ENCODE assay signal across 14 cellular contexts in the genomic region with DNA sequence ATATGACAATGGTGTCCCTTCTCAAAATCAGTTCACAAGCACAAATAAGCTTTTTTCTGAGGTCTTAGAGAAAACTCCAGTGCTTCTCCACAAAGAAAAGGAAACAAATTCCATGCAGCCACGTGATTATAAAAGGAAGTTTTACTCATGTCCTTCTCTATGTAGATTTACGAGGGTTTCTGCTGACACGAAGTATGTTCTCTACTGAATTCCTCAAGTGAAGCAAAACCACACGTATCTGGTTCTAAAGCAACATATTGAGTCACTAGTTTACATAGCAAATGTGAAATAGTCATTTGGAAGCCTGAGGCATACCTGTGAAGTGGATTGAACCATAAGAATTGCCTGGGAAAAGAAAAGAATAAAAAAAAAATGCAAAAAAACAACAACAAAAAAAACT. TPM values are rescaled to one million over a fixed set of nuclear protein-coding genes. Genes with fewer than 3 reads are reported as not detected.
DNase-seq lines count a peak whose midpoint lies in the region; ATAC-seq, FAIRE-seq and TF ChIP-seq lines count a peak whose summit lies in the region.
"Had no signal": no experiment of that assay in that cellular context is flagged by ENCODE, and none has a peak within 500 bp of the region (broad histone marks: within the 10 kb centered on the region; RNA-seq: fewer than 3 reads in every experiment).

No MANE protein-coding gene starts in this region.

- 0 out of 2 replicates have a peak overlapping the region, but pooled peaks have one; percentile 15 for H3K27ac ChIP-seq in ACC112 (ENCODE audit: low read depth, low read length)
- H3K27ac ChIP-seq in HCT116 (ENCODE audit: low read depth, low read length): no peak overlapping the region
- H3K27ac ChIP-seq in GM12878 (ENCODE audit: control insufficient read depth, insufficient read depth): no peak overlapping the region
- H3K27ac ChIP-seq: BLaER1 treated with 17β-estradiol and CSF1 and Interleukin-3, amounts not matched to agents 10 nM and 100 nM had no signal

- POLR2A ChIA-PET in HCT116 (lab: Charles Lee): interaction anchor here (0.7 to 1.2 kb wide), 2 partner anchors 32 to 34 kb away, joined by 3 read pairs; partner anchors contain the start of gene BMP4
- POLR2A ChIA-PET in GM12878 (lab: Charles Lee): no interaction called here

- CTCF ChIA-PET in HCT116 (lab: Charles Lee) (no interaction called here), GM12878 (lab: Yijun Ruan, JAX) (no interaction called here)

- intact Hi-C loops in HCT116 (cut with micrococcal nuclease): no loop called here
- intact Hi-C loops in GM12878 (cut with micrococcal nuclease; ENCODE audit: unreplicated experiment): no loop called here
- intact Hi-C loops in cardiac septum (cut with DNase I): no loop called here

- H3K27me3 ChIP-seq in ACC112 (ENCODE audit: insufficient read depth, low read length) (no peaks in the 10 kb centered on the region), HCT116 (ENCODE audit: insufficient read depth, low read length) (no peaks in the 10 kb centered on the region), GM12878 (replicated peaks in 1 of 2; ENCODE audit: control insufficient read depth in 2 of 2, insufficient read depth in 2 of 2, low read length in 1 of 2) (peaks cover 1 to 3% of the 10 kb centered on the region in 2 experiments; a peak in 1 of 4 replicates)
- H3K27me3 ChIP-seq: BLaER1 treated with 17β-estradiol and CSF1 and Interleukin-3, amounts not matched to agents 10 nM and 100 nM had no signal

- H3K4me2 ChIP-seq in HCT116 (ENCODE audit: low read length): peak overlapping the region; percentile 10
- H3K4me2 ChIP-seq in GM12878 (ENCODE audit: control insufficient read depth, insufficient read depth): no peak overlapping the region

- H3K36me3 ChIP-seq in ACC112 (ENCODE audit: insufficient read depth, low read length): no peaks in the 10 kb centered on the region
- no peaks in the 10 kb centered on the region for H3K36me3 ChIP-seq in HCT116 (ENCODE audit: control insufficient read depth in 1 of 2, insufficient read depth in 2 of 2, low read length in 2 of 2)
- H3K36me3 ChIP-seq in GM12878 (ENCODE audit: control insufficient read depth in 2 of 2, insufficient read depth in 2 of 2, low read length in 1 of 2): no peaks in the 10 kb centered on the region
- H3K36me3 ChIP-seq: BLaER1 treated with 17β-estradiol and CSF1 and Interleukin-3, amounts not matched to agents 10 nM and 100 nM had no signal

- H3K79me2 ChIP-seq in ACC112 (ENCODE audit: control insufficient read depth, insufficient read depth, low read length, unreplicated experiment): no peaks in the 10 kb centered on the region
- no peaks in the 10 kb centered on the region for H3K79me2 ChIP-seq in HCT116 (ENCODE audit: insufficient read depth, low read length)
- no peaks in the 10 kb centered on the region for H3K79me2 ChIP-seq in GM12878 (ENCODE audit: control insufficient read depth, insufficient read depth, low read length)

- H3K9me3 ChIP-seq in HCT116 (ENCODE audit: control insufficient read depth in 1 of 2, insufficient read depth in 1 of 2, low read depth in 1 of 2, low read length in 2 of 2): no peaks in the 10 kb centered on the region
- H3K9me3 ChIP-seq in GM12878 (replicated peaks; ENCODE audit: control insufficient read depth, insufficient read depth, low read length): no peaks in the 10 kb centered on the region
- H3K9me3 ChIP-seq: BLaER1 treated with 17β-estradiol and CSF1 and Interleukin-3, amounts not matched to agents 10 nM and 100 nM had no signal

- WGBS in GM12878 (ENCODE audit: insufficient coverage, insufficient replicate concordance, low lambda C conversion rate, missing lambda C conversion rate): 0% methylated on average over 4 of the region's 4 CpGs

- H2AFZ ChIP-seq in ACC112 (ENCODE audit: low read length, unreplicated experiment): peak overlapping the region; percentile 15
- peak overlapping the region; percentile 3 for H2AFZ ChIP-seq in HCT116 (ENCODE audit: low read depth, low read length, poor library complexity, severe bottlenecking)
- H2AFZ ChIP-seq in GM12878 (ENCODE audit: control insufficient read depth, low read depth, low read length): 0 out of 2 replicates have a peak overlapping the region, but pooled peaks have one; percentile 12

- H3K4me1 ChIP-seq in ACC112 (ENCODE audit: control insufficient read depth, insufficient read depth, low read length, unreplicated experiment) (peaks cover 24% of the 10 kb centered on the region), HCT116 (ENCODE audit: control insufficient read depth in 1 of 2, insufficient read depth in 2 of 2, low read length in 2 of 2) (peaks cover 11 to 18% of the 10 kb centered on the region in 2 experiments; a peak in 3 of 4 replicates), GM12878 (ENCODE audit: control insufficient read depth, insufficient read depth, low read length) (0 out of 2 replicates have a peak, but pooled peaks cover 3% of the 10 kb centered on the region)

- no peak for TF ChIP-seq EP300 in GM12878 (IDR thresholded peaks at IDR 0.05; ENCODE audit: borderline replicate concordance in 1 of 2, control insufficient read depth in 1 of 2, low read depth in 2 of 2, low read length in 2 of 2)

- FAIRE-seq in GM12878 (lab: Jason Lieb, UNC): no peak

- no peaks in the 10 kb centered on the region for H3K9me2 ChIP-seq in HCT116 (ENCODE audit: insufficient read depth)

- in situ Hi-C loops in GM12878 (cut with MboI): no loop called here

- H3K4me3 ChIP-seq in ACC112 (ENCODE audit: low read depth, low read length) (peak overlapping the region; percentile 46), HCT116 (replicated peaks in 1 of 2; ENCODE audit: low read depth in 1 of 2, low read length in 2 of 2) (no peak overlapping the region), GM12878 (no peak overlapping the region)
- H3K4me3 ChIP-seq: BLaER1 treated with 17β-estradiol and CSF1 and Interleukin-3, amounts not matched to agents 10 nM and 100 nM had no signal

- BruUV-seq in HCT116 (replicated peaks; lab: Mats Ljungman, UMichigan) (no TSS peak), GM12878 (replicated peaks; lab: Mats Ljungman, UMichigan) (no TSS peak)

- peak; percentile 10 for DNase-seq in HCT116 (ENCODE audit: low read depth, low spot score)
- no peak for DNase-seq in GM12878 (ENCODE audit: low read depth, low spot score)
- DNase-seq in kidney tubule cell (ENCODE audit: low spot score): peak; percentile 95
- DNase-seq in NCI-H2081 (lab: John Stamatoyannopoulos, UW): no peak
- DNase-seq in cardiac septum (ENCODE audit: low spot score): no peak
- DNase-seq in mesenteric fat pad (ENCODE audit: low spot score): no peak
- DNase-seq in GM19240 (ENCODE audit: insufficient read length, low spot score): no peak
- DNase-seq: NCI-H524 treated with DMSO at 0.1 percent for 48 hours; stimulated activated naive B cell treated with anti-CD40 and anti-IgM and Interleukin-4, amounts not matched to agents 10 μg/mL and 1 μg/mL and 100 μg/mL, for 72 hours; T-helper 1 cell had no signal

- RAD21 ChIA-PET in HCT116 (lab: Charles Lee; ENCODE audit: low non-redundant PET in 1 of 2, low total read pairs in 2 of 2, uncharacterized antibody in 2 of 2, unreplicated experiment in 2 of 2) (no interaction called here), GM12878 (lab: Charles Lee; ENCODE audit: unreplicated experiment) (no interaction called here)

- H4K20me1 ChIP-seq in HCT116 (ENCODE audit: insufficient read depth) (no peaks in the 10 kb centered on the region), GM12878 (ENCODE audit: control insufficient read depth, insufficient read depth) (no peaks in the 10 kb centered on the region)
- H4K20me1 ChIP-seq: BLaER1 treated with 17β-estradiol and CSF1 and Interleukin-3, amounts not matched to agents 10 nM and 100 nM had no signal

- no peak overlapping the region for H3K9ac ChIP-seq in HCT116 (ENCODE audit: low read length)
- no peak overlapping the region for H3K9ac ChIP-seq in GM12878 (ENCODE audit: control insufficient read depth, insufficient read depth, low read length)
- H3K9ac ChIP-seq: BLaER1 treated with 17β-estradiol and CSF1 and Interleukin-3, amounts not matched to agents 10 nM and 100 nM had no signal

- TF ChIP-seq RAD21 in HCT116 (IDR thresholded peaks at IDR 0.05; ENCODE audit: low read depth) (no peak), GM12878 (IDR thresholded peaks at IDR 0.05; ENCODE audit: insufficient read depth, low read depth, low read length) (no peak)

- TF ChIP-seq POLR2A in HCT116 (IDR thresholded peaks at IDR 0.05; ENCODE audit: borderline replicate concordance, extremely low read depth, insufficient read depth, insufficient read length): no peak
- no peak for TF ChIP-seq POLR2A in GM12878 (IDR thresholded peaks at IDR 0.05; ENCODE audit: low read depth, low read length)

- SMC1A ChIA-PET in GM12878 (lab: Charles Lee; ENCODE audit: uncharacterized antibody, unreplicated experiment): no interaction called here

- TF ChIP-seq CTCF in HCT116 (IDR thresholded peaks at IDR 0.05 in 2 of 3, conservative IDR thresholded peaks at IDR 0.05 in 1 of 3; ENCODE audit: borderline replicate concordance in 1 of 3, insufficient read depth in 1 of 3, low read depth in 2 of 3, low read length in 2 of 3) (no peak), GM12878 (IDR thresholded peaks at IDR 0.05 in 2 of 3, conservative IDR thresholded peaks at IDR 0.05 in 1 of 3; ENCODE audit: control insufficient read depth in 2 of 3, extremely low read depth in 1 of 3, insufficient read depth in 1 of 3, low read depth in 3 of 3, low read length in 3 of 3) (no peak)

- no peak for ATAC-seq in HCT116
- ATAC-seq in GM12878: no peak
- ATAC-seq: stimulated activated naive B cell treated with anti-CD40 and anti-IgM and Interleukin-4, amounts not matched to agents 10 μg/mL and 1 μg/mL and 100 μg/mL, for 72 hours had no signal

TF ChIP-seq in GM12878, 131 proteins besides CTCF, POLR2A, EP300 and RAD21 (continues in another document):
- peak; percentile 58 for TF ChIP-seq RUNX3 (IDR thresholded peaks at IDR 0.05; ENCODE audit: low read length)

RNA-seq across cellular contexts. Expression of gene BMP4, which starts 31.9 kb away (rescaled TPM):
- total RNA-seq in HCT116 (2021; ENCODE audit: unreplicated experiment) (145 TPM), GM12878 (2014; rRNA removed) (0.49 and 1.4 TPM in 2 replicates), GM12878 (2014; rRNA removed; fragmentation: Illumina TruSeq; extraction: Trizol) (0.22 and 0.32 TPM in 2 replicates), GM12878 (2021) (0.46 and 0.85 TPM in 2 replicates), cardiac septum (6.9 TPM), mesenteric fat pad (6.5 TPM)
- polyA plus RNA-seq in HCT116 (2012): 45.0 and 47.6 TPM in 2 replicates
- not detected in 2 replicates for total RNA-seq in GM12878 (2013; cell fraction: nucleolus; rRNA removed)
- polyA plus RNA-seq in GM12878 (2011; ENCODE audit: low read depth): 7.5 TPM
- polyA plus RNA-seq in GM12878 (2011; rRNA removed) (not detected in 2 replicates), GM12878 (2014; fragmentation: Illumina TruSeq; extraction: Trizol) (0.21 and 0.60 TPM in 2 replicates), GM12878 (2014; fragmentation: Nextera tagmentation; extraction: Ambion mirVana) (under 1 TPM; 0.11 to 0.31 TPM), GM12878 (2014; rRNA removed) (0.23 and 1.2 TPM in 2 replicates), GM12878 (2016; fragmentation: Nextera tagmentation; extraction: Ambion mirVana) (1 to 10 TPM; 1.3 to 1.8 TPM)
- polyA plus RNA-seq in GM12878 (2011; cell fraction: cytosol; rRNA removed): not detected in 2 replicates
- not detected in 2 replicates for polyA plus RNA-seq in GM12878 (2011; cell fraction: nucleus; rRNA removed)
- polyA plus RNA-seq in GM12878 (2012): 14.6 and 21.4 TPM in 2 replicates
- polyA minus RNA-seq in GM12878 (2011; rRNA and poly(A)+ RNA removed): not detected in 2 replicates
- polyA minus RNA-seq in GM12878 (2011; cell fraction: cytosol; rRNA and poly(A)+ RNA removed): not detected in 2 replicates
- not detected in 2 replicates for polyA minus RNA-seq in GM12878 (2011; cell fraction: nucleus; rRNA and poly(A)+ RNA removed)
- total RNA-seq: activated CD8-positive, alpha-beta memory T cell treated with anti-CD3 and anti-CD28 coated beads for 36 hours; mononuclear cell had no signal

Comparison
In these comparisons a context has a peak if more than half of its experiments do, and no peak if none do; other contexts are left out.
1. DNase-seq: peak in HCT116 (single experiment) and kidney tubule cell (single experiment); none in GM12878 (single experiment), NCI-H2081 (0 of 2), cardiac septum (single experiment), mesenteric fat pad (single experiment) and GM19240 (single experiment).
2. RNA of gene BMP4, which starts 31.9 kb away (total RNA-seq): 145 TPM in HCT116 (single experiment); 6.9 TPM in cardiac septum (single experiment), 6.5 TPM in mesenteric fat pad (single experiment) and 0.22 to 1.4 TPM in GM12878; every median in the first group is over 10 times any median in the second.
3. Peak in every context shown above with its lines, with median percentiles within 50 percentile points of each other: H2AFZ ChIP-seq.